In genomic region chr5:116739648-116740047, GRCh38 we compare ENCODE assay signal across 26 cellular contexts.
DNase-seq lines count a peak whose midpoint lies in the region; ATAC-seq, FAIRE-seq and TF ChIP-seq lines count a peak whose summit lies in the region.
"Had no signal": no experiment of that assay in that cellular context is flagged by ENCODE, and none has a peak within 500 bp of the region (broad histone marks: within the 10 kb centered on the region; RNA-seq: fewer than 3 reads in every experiment).

No MANE protein-coding gene starts in this region.

- no peak overlapping the region for H2BK15ac ChIP-seq in H1 (ENCODE audit: low read length)

- 0 out of 2 replicates have a peak overlapping the region, but pooled peaks have one; percentile 34 for H3K18ac ChIP-seq in H1 (ENCODE audit: extremely low read depth, low read length)

- peaks cover 13% of the 10 kb centered on the region for H3K27me3 Mint-ChIP-seq in neural progenitor cell (ENCODE audit: insufficient read depth, low read depth)

- H3K4me3 Mint-ChIP-seq in neural progenitor cell: no peak overlapping the region
- H3K4me3 Mint-ChIP-seq: activated CD4-positive, alpha-beta T cell treated with anti-CD3 and anti-CD28 coated beads for 36 hours; activated T-cell treated with anti-CD3 and anti-CD28 coated beads, Interleukin-2, amount 50 U/mL, for 4 hours; B cell had no signal

- H3K4ac ChIP-seq in H1 (replicated peaks; ENCODE audit: insufficient read length, low read depth, low read length): no peak overlapping the region

- no peak overlapping the region; the same call in 1 of the 2 replicates for H2BK12ac ChIP-seq in H1 (ENCODE audit: low read depth, low read length)

- TF ChIP-seq RAD21 in H1 (IDR thresholded peaks at IDR 0.05 in 1 of 2, conservative IDR thresholded peaks at IDR 0.05 in 1 of 2; ENCODE audit: low read depth in 2 of 2, low read length in 2 of 2): no peak

- no peak for TF ChIP-seq POLR2A in H1 (IDR thresholded peaks at IDR 0.05; ENCODE audit: control extremely low read depth in 1 of 2, low read depth in 2 of 2, low read length in 2 of 2)

- H3K23me2 ChIP-seq in H1 (ENCODE audit: low read depth, low read length): no peaks in the 10 kb centered on the region

- no peak overlapping the region for H3K14ac ChIP-seq in H1 (ENCODE audit: insufficient read length)

- H3K4me1 ChIP-seq in left ventricle myocardium inferior (peaks cover 24% of the 10 kb centered on the region), H1 (replicated peaks in 1 of 4; ENCODE audit: control insufficient read depth in 3 of 4, insufficient read depth in 4 of 4, low read length in 3 of 4) (peaks cover 0 to 10% (median 3%) of the 10 kb centered on the region in 4 experiments; a peak in 3 of 7 replicates), neural progenitor cell (peaks cover 35% of the 10 kb centered on the region), aorta (ENCODE audit: control insufficient read depth in 1 of 2, insufficient read depth in 2 of 2, low read length in 2 of 2) (no peaks in the 10 kb centered on the region)
- H3K4me1 ChIP-seq: Caco-2 had no signal

- no peak overlapping the region for H4K8ac ChIP-seq in H1 (ENCODE audit: extremely low read depth, insufficient read depth, low read length)

- peaks cover 5% of the 10 kb centered on the region for H3K36me3 Mint-ChIP-seq in neural progenitor cell

- H2AK5ac ChIP-seq in H1 (ENCODE audit: low read depth, low read length): no peak overlapping the region

- CTCF ChIA-PET in H1 (lab: Charles Lee; ENCODE audit: partially characterized antibody): interaction anchor here (0.5 to 1.5 kb wide), 4 partner anchors 8 to 1211 kb away, joined by 3 to 6 read pairs (median 3); no protein-coding TSS in a partner anchor

- TF ChIP-seq CTCF in left ventricle myocardium inferior (IDR thresholded peaks at IDR 0.05; ENCODE audit: borderline replicate concordance) (no peak), H1 (IDR thresholded peaks at IDR 0.05; ENCODE audit: control extremely low read depth in 1 of 3, insufficient read depth in 1 of 3, low read depth in 1 of 3, low read length in 3 of 3) (no peak), neural progenitor cell (IDR thresholded peaks at IDR 0.05) (no peak)

- intact Hi-C loops in left ventricle myocardium inferior (cut with micrococcal nuclease) (no loop called here), Right ventricle myocardium inferior (cut with DNase I) (loop anchor here (10.0 kb wide), 1 partner anchor 165 kb away; the partner anchor contains the start of gene SEMA6A), aorta (cut with DNase I) (no loop called here)

- POLR2A ChIA-PET in H1 (lab: Charles Lee; ENCODE audit: partially characterized antibody): interaction anchor here (1.2 kb wide), 1 partner anchor 12 kb away, joined by 3 read pairs; no protein-coding TSS in a partner anchor

- H3K79me2 ChIP-seq in H1 (ENCODE audit: control insufficient read depth in 1 of 2, insufficient read depth in 2 of 2, low read length in 2 of 2) (no peaks in the 10 kb centered on the region), neural progenitor cell (ENCODE audit: low read depth) (no peaks in the 10 kb centered on the region)

- H3K9me3 Mint-ChIP-seq in neural progenitor cell: peaks cover 11% of the 10 kb centered on the region

- ATAC-seq in Right ventricle myocardium inferior: no peak
- ATAC-seq in aorta (ENCODE audit: low FRiP score): peak; percentile 31
- no peak for ATAC-seq in HG03520 (IDR thresholded peaks at IDR 0.05; ENCODE audit: unreplicated experiment)
- ATAC-seq: activated CD4-positive, alpha-beta T cell treated with anti-CD3 and anti-CD28 coated beads for 36 hours; activated T-cell treated with anti-CD3 and anti-CD28 coated beads, Interleukin-2, amount 50 U/mL, for 4 hours; left colon had no signal

- H3K4me2 ChIP-seq in H1 (ENCODE audit: insufficient read depth in 1 of 2, low read depth in 2 of 2, low read length in 2 of 2) (no peak overlapping the region), neural progenitor cell (no peak overlapping the region)
- H3K4me2 ChIP-seq: KMS-11 had no signal

- H4K20me1 ChIP-seq in H1 (replicated peaks in 1 of 2; ENCODE audit: control insufficient read depth in 1 of 2, insufficient read depth in 2 of 2, low read length in 2 of 2) (no peaks in the 10 kb centered on the region), neural progenitor cell (ENCODE audit: low read depth) (no peaks in the 10 kb centered on the region)

- no peak overlapping the region for H3K56ac ChIP-seq in H1 (replicated peaks; ENCODE audit: insufficient read length, low read depth, low read length)

- no peaks in the 10 kb centered on the region for H3K36me3 ChIP-seq in left ventricle myocardium inferior
- H3K36me3 ChIP-seq in H1 (ENCODE audit: control insufficient read depth in 2 of 4, insufficient read depth in 4 of 4, low read length in 3 of 4): no peaks in the 10 kb centered on the region
- H3K36me3 ChIP-seq in neural progenitor cell: no peaks in the 10 kb centered on the region
- H3K36me3 ChIP-seq in aorta (ENCODE audit: control insufficient read depth in 1 of 2, insufficient read depth in 2 of 2, low read length in 1 of 2): no peaks in the 10 kb centered on the region

- 75% methylated on average over 8 of the region's 8 CpGs; no CpG with 5 or more reads in 1 of the 2 experiments for WGBS in H1 (ENCODE audit: extremely low coverage in 1 of 2, insufficient coverage in 1 of 2, insufficient read length in 1 of 2, insufficient replicate concordance in 2 of 2, low coverage in 1 of 2, low lambda C conversion rate in 2 of 2, missing lambda C conversion rate in 1 of 2), 2 experiments
- WGBS in aorta, 2 donors: 75 to 81% methylated on average over 8 of the region's 8 CpGs

- no peak for DNase-seq in left ventricle myocardium inferior
- no peak for DNase-seq in Right ventricle myocardium inferior (ENCODE audit: missing footprints)
- DNase-seq in H1 (ENCODE audit: low read depth in 1 of 2, low spot score in 2 of 2): no peak
- no peak for DNase-seq in neural progenitor cell (ENCODE audit: low spot score)
- no peak for DNase-seq in aorta
- no peak for DNase-seq in HPDE6-E6E7 (ENCODE audit: extremely low spot score)
- no peak for DNase-seq in HTR-8/SVneo (ENCODE audit: insufficient read length, low spot score)
- DNase-seq: activated CD4-positive, alpha-beta T cell treated with anti-CD3 and anti-CD28 coated beads for 36 hours; activated naive CD4-positive, alpha-beta T cell; activated T-cell treated with anti-CD3 and anti-CD28 coated beads, Interleukin-2, amount 50 U/mL, for 4 hours; amniotic stem cell; Caco-2; caudate nucleus; dermis blood vessel endothelial cell; DND-41; head of caudate nucleus; left colon; NCI-H1436; NCI-H510A treated with DMSO at 0.1 percent for 48 hours; NK-92 treated with Interleukin-12 subunit alpha and Interleukin-12 subunit beta, amount 100 ng/mL, for 24 hours; posterior cingulate gyrus had no signal

- no peak overlapping the region for H4K91ac ChIP-seq in H1 (replicated peaks; ENCODE audit: insufficient read length, low read length)

- no peak overlapping the region for H2BK5ac ChIP-seq in H1 (ENCODE audit: low read depth, low read length)

- no peak for FAIRE-seq in H1 (lab: Jason Lieb, UNC)
- FAIRE-seq in HTR-8/SVneo (lab: Jason Lieb, UNC): no peak
- FAIRE-seq: endothelial cell of umbilical vein, TTC549 had no signal

- H2BK20ac ChIP-seq in H1 (ENCODE audit: low read length): no peak overlapping the region

- H3K27me3 ChIP-seq in left ventricle myocardium inferior (ENCODE audit: low read depth): no peaks in the 10 kb centered on the region
- peaks cover 0 to 2% (median 0%) of the 10 kb centered on the region in 4 experiments; a peak in 1 of 7 replicates for H3K27me3 ChIP-seq in H1 (replicated peaks in 1 of 4; ENCODE audit: control insufficient read depth in 3 of 4, extremely low read depth in 1 of 4, insufficient read depth in 3 of 4, low read length in 3 of 4)
- no peaks in the 10 kb centered on the region for H3K27me3 ChIP-seq in neural progenitor cell
- no peaks in the 10 kb centered on the region for H3K27me3 ChIP-seq in aorta (ENCODE audit: control insufficient read depth in 1 of 2, insufficient read depth in 2 of 2, low read length in 1 of 2)

- H2BK120ac ChIP-seq in H1 (replicated peaks; ENCODE audit: low read depth, low read length): no peak overlapping the region

- H3K9ac ChIP-seq in H1 (replicated peaks in 1 of 4; ENCODE audit: extremely low read depth in 1 of 4, low read depth in 3 of 4, low read length in 3 of 4): no peak overlapping the region
- H3K9ac ChIP-seq in neural progenitor cell: no peak overlapping the region
- H3K9ac ChIP-seq: KMS-11 had no signal

- TF ChIP-seq EP300 in H1 (IDR thresholded peaks at IDR 0.05; ENCODE audit: borderline replicate concordance in 1 of 2, low read depth in 2 of 2, low read length in 2 of 2): no peak

- H2AFZ ChIP-seq in H1 (ENCODE audit: low read length): no peak overlapping the region
- H2AFZ ChIP-seq in neural progenitor cell (replicated peaks): peak overlapping the region; percentile 53

- no peak overlapping the region for H3K23ac ChIP-seq in H1 (ENCODE audit: insufficient read length)

- peak overlapping the region; percentile 25 for H3K27ac ChIP-seq in left ventricle myocardium inferior (replicated peaks)
- H3K27ac ChIP-seq in H1 (ENCODE audit: low read depth, low read length): no peak overlapping the region
- H3K27ac ChIP-seq in neural progenitor cell: no peak overlapping the region
- H3K27ac ChIP-seq in aorta (ENCODE audit: low read depth in 1 of 2, low read length in 2 of 2): no peak overlapping the region
- H3K27ac ChIP-seq: KMS-11 had no signal

- no peaks in the 10 kb centered on the region for H3K79me1 ChIP-seq in H1 (ENCODE audit: low read depth, low read length)

- H3K4me1 Mint-ChIP-seq in neural progenitor cell: peaks cover 24% of the 10 kb centered on the region
- H3K4me1 Mint-ChIP-seq: activated CD4-positive, alpha-beta T cell treated with anti-CD3 and anti-CD28 coated beads for 36 hours; B cell had no signal

- H3K9me3 ChIP-seq in left ventricle myocardium inferior (replicated peaks) (peaks cover 8% of the 10 kb centered on the region), H1 (ENCODE audit: insufficient read depth in 2 of 2, low read depth in 1 of 2, low read length in 1 of 2) (peaks cover 3 to 8% of the 10 kb centered on the region in 2 experiments; a peak in 2 of 4 replicates), neural progenitor cell (ENCODE audit: low read depth) (no peaks in the 10 kb centered on the region), aorta (ENCODE audit: control insufficient read depth, low read length) (peaks cover 1% of the 10 kb centered on the region)
- H3K9me3 ChIP-seq: Caco-2 had no signal

- H3K4me3 ChIP-seq in left ventricle myocardium inferior (peak overlapping the region; percentile 16), H1 (ENCODE audit: extremely low read depth in 1 of 4, insufficient read depth in 2 of 4, low read depth in 3 of 4, low read length in 4 of 4) (no peak overlapping the region), neural progenitor cell (no peak overlapping the region), aorta (ENCODE audit: low read length in 2 of 2) (no peak overlapping the region)

- peaks cover 18% of the 10 kb centered on the region for H3F3A ChIP-seq in neural progenitor cell (ENCODE audit: low read depth)

- peak overlapping the region; percentile 67 for H3K27ac Mint-ChIP-seq in neural progenitor cell
- H3K27ac Mint-ChIP-seq: activated CD4-positive, alpha-beta T cell treated with anti-CD3 and anti-CD28 coated beads for 36 hours; B cell had no signal

- H4K5ac ChIP-seq in H1 (ENCODE audit: insufficient read length, low read depth, low read length): no peak overlapping the region
